Comparison of ENCODE assay signal across 8 cellular contexts in the genomic region with DNA sequence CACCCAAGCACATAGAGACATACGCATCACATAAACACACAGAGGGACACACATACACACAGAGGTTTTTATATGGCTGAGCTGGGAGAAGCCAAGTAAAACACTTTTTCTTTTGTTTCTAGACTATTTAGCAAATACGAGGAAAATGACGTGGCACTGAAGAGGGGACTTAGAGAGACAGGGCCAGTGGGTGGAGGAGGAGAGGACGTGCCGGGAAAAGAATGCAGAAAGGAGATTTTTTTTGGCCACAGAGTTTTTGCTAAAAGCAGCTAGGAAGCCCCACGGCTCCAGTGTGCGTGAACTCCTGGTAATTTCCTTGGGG.
DNase-seq lines count a peak whose midpoint lies in the region; ATAC-seq and FAIRE-seq lines count a peak whose summit lies in the region.

No MANE protein-coding gene starts in this region.

- FAIRE-seq in frontal cortex (lab: Jason Lieb, UNC): no peak

- H3K27me3 ChIP-seq in ectodermal cell (ENCODE audit: control insufficient read depth, insufficient read depth, low read length, poor library complexity, severe bottlenecking): peaks cover 8% of the 10 kb centered on the region

- H3K36me3 ChIP-seq in ectodermal cell (ENCODE audit: control insufficient read depth, insufficient read depth, low read length): no peaks in the 10 kb centered on the region

- WGBS in ectodermal cell, 2 experiments: 23 to 28% methylated on average over 7 of the region's 7 CpGs

- no peaks in the 10 kb centered on the region for H3K9me3 ChIP-seq in ectodermal cell (ENCODE audit: control insufficient read depth, low read length)

- intact Hi-C loops in left colon (cut with DNase I, micrococcal nuclease): loop anchor here in 1 of 2 donors (10.0 kb wide), 1 partner anchor 159 kb away; no protein-coding TSS in a partner anchor

- peak overlapping the region; percentile 58 for H3K27ac ChIP-seq in ectodermal cell (ENCODE audit: insufficient read depth, low read depth, low read length, poor library complexity, severe bottlenecking)

- peak; percentile 20 for ATAC-seq in GM19324 (IDR thresholded peaks at IDR 0.05; ENCODE audit: low FRiP score, unreplicated experiment)
- peak; percentile 1 for ATAC-seq in HG03439 (IDR thresholded peaks at IDR 0.05; ENCODE audit: unreplicated experiment)
- no peak for ATAC-seq in left colon
- no peak for ATAC-seq in GM18861 (IDR thresholded peaks at IDR 0.05; ENCODE audit: unreplicated experiment)
- no peak for ATAC-seq in HG03457 (IDR thresholded peaks at IDR 0.05; ENCODE audit: unreplicated experiment)

- no peak overlapping the region for H3K4me3 ChIP-seq in ectodermal cell (ENCODE audit: insufficient read depth, low read depth, low read length)

- peak; percentile 9 for DNase-seq in pons (ENCODE audit: low spot score)
- DNase-seq in left colon: no peak
- DNase-seq in frontal cortex (ENCODE audit: low spot score in 2 of 2): no peak

- peaks cover 16% of the 10 kb centered on the region for H3K4me1 ChIP-seq in ectodermal cell (ENCODE audit: control insufficient read depth, insufficient read depth, low read length)

Comparison
In these comparisons a context has a peak if more than half of its experiments do, and no peak if none do; other contexts are left out.
1. ATAC-seq: peak in GM19324 (single experiment) and HG03439 (single experiment); none in left colon (single experiment), GM18861 (single experiment) and HG03457 (single experiment).